ENCODE assay signal across 24 cellular contexts in genomic region chr20:64098471-64099013, GRCh38.
"Had no signal": no experiment of that assay in that cellular context is flagged by ENCODE, and none has a peak within 500 bp of the region (broad histone marks: within the 10 kb centered on the region; RNA-seq: fewer than 3 reads in every experiment).

No MANE protein-coding gene starts in this region.

- ATAC-seq: naive thymus-derived CD4-positive, alpha-beta T cell; natural killer cell; pancreas; right lobe of liver; stimulated activated effector memory CD8-positive, alpha-beta T cell treated with anti-CD3 and anti-CD28 coated beads, Interleukin-12 subunit alpha, Interleukin-12 subunit beta, amount 100 ng/mL, for 72 hours; stimulated activated naive B cell treated with anti-CD40 and anti-IgM and Interleukin-4, amounts not matched to agents 10 μg/mL and 1 μg/mL and 100 μg/mL, for 72 hours; upper lobe of right lung had no signal

- H3K9me3 ChIP-seq: neutrophil, pancreas, prostate gland, right atrium auricular region, right lobe of liver, sigmoid colon, stomach, testis, tibial artery, transverse colon, upper lobe of right lung, uterus had no signal

- H3K27me3 ChIP-seq: pancreas, right atrium auricular region, testis had no signal

- H3K4me3 ChIP-seq: neural progenitor cell, pancreas, prostate gland, right atrium auricular region, right lobe of liver, sigmoid colon, stomach, testis, tibial artery, transverse colon, upper lobe of right lung, uterus had no signal

- H3K9ac ChIP-seq: neural progenitor cell had no signal

- DNase-seq: naive thymus-derived CD4-positive, alpha-beta T cell; natural killer cell; retina; right lobe of liver; sigmoid colon; small intestine; stimulated activated CD4-positive, alpha-beta T cell treated with anti-CD3 and anti-CD28 coated beads, Interleukin-15, amount 100 ng/mL, for 24 hours; stimulated activated CD4-positive, alpha-beta T cell treated with anti-CD3 and anti-CD28 coated beads, Interleukin-2, amount 100 ng/mL, for 24 hours; stimulated activated CD4-positive, alpha-beta T cell treated with anti-CD3 and anti-CD28 coated beads, Interleukin-2, amount 100 ng/mL, for 48 hours; stimulated activated CD4-positive, alpha-beta T cell treated with anti-CD3 and anti-CD28 coated beads, Interleukin-4, amount 100 ng/mL, for 24 hours; stimulated activated naive B cell treated with anti-CD40 and anti-IgM and Interleukin-4, amounts not matched to agents 10 μg/mL and 1 μg/mL and 100 μg/mL, for 72 hours; stimulated activated naive CD4-positive, alpha-beta T cell treated with Interleukin-2 at 50 U/mL for 16 hours; stomach; testis; tibial artery; transverse colon; upper lobe of right lung; uterus had no signal

- H3K36me3 ChIP-seq: neural progenitor cell, pancreas, prostate gland, right atrium auricular region, right lobe of liver, sigmoid colon, transverse colon, upper lobe of right lung, uterus had no signal
